In genomic region chr3:60675424-60675823, GRCh38 we compare ENCODE assay signal across 14 cellular contexts.
DNase-seq lines count a peak whose midpoint lies in the region; ATAC-seq and TF ChIP-seq lines count a peak whose summit lies in the region.
"Had no signal": no experiment of that assay in that cellular context is flagged by ENCODE, and none has a peak within 500 bp of the region (broad histone marks: within the 10 kb centered on the region; RNA-seq: fewer than 3 reads in every experiment).

No MANE protein-coding gene starts in this region.

- H3K36me3 ChIP-seq in HEK293 (ENCODE audit: control insufficient read depth in 2 of 2, insufficient read depth in 1 of 2, low read length in 2 of 2) (no peaks in the 10 kb centered on the region), muscle layer of duodenum (ENCODE audit: control insufficient read depth in 1 of 2, insufficient read depth in 2 of 2, low read length in 2 of 2) (no peaks in the 10 kb centered on the region)
- H3K36me3 ChIP-seq: BLaER1 treated with 17β-estradiol and CSF1 and Interleukin-3, amounts not matched to agents 10 nM and 100 nM had no signal

- H3K4me3 ChIP-seq in HEK293 (ENCODE audit: low read depth, low read length) (no peak overlapping the region), muscle layer of duodenum (ENCODE audit: low read depth in 1 of 2, low read length in 2 of 2) (no peak overlapping the region)
- H3K4me3 ChIP-seq: BLaER1 treated with 17β-estradiol and CSF1 and Interleukin-3, amounts not matched to agents 10 nM and 100 nM had no signal

- CTCF ChIA-PET in HEK293 (lab: Yijun Ruan, JAX): no interaction called here

- H3K9me3 ChIP-seq in HEK293 (ENCODE audit: control insufficient read depth, insufficient read depth, low read depth, low read length) (no peaks in the 10 kb centered on the region), muscle layer of duodenum (ENCODE audit: control insufficient read depth in 1 of 2, low read length in 2 of 2) (peaks cover 0 to 5% of the 10 kb centered on the region in 2 donors)

- peak; percentile 23 for DNase-seq in MV-4-11 (lab: John Stamatoyannopoulos, UW)
- DNase-seq in germinal center (ENCODE audit: low spot score): no peak
- DNase-seq in T-helper 9 cell: no peak
- DNase-seq: ACHN; CD4-positive, CD25-positive, alpha-beta regulatory T cell; DMS53; GF-D8; HCEC 1CT had no signal

- no peaks in the 10 kb centered on the region for H3K36me3 Mint-ChIP-seq in activated T-helper 17 cell treated with anti-CD3 and anti-CD28 coated beads, Interleukin-2, amount 50 U/mL, for 72 hours (ENCODE audit: low read depth)
- H3K36me3 Mint-ChIP-seq: CD4-positive, CD25-positive, alpha-beta regulatory T cell had no signal

- no peaks in the 10 kb centered on the region for H3K4me1 Mint-ChIP-seq in activated T-helper 17 cell treated with anti-CD3 and anti-CD28 coated beads, Interleukin-2, amount 50 U/mL, for 72 hours

- no peaks in the 10 kb centered on the region for H3K27me3 Mint-ChIP-seq in activated T-helper 17 cell treated with anti-CD3 and anti-CD28 coated beads, Interleukin-2, amount 50 U/mL, for 72 hours

- no peak overlapping the region for H3K27ac Mint-ChIP-seq in activated T-helper 17 cell treated with anti-CD3 and anti-CD28 coated beads, Interleukin-2, amount 50 U/mL, for 72 hours
- H3K27ac Mint-ChIP-seq: CD4-positive, CD25-positive, alpha-beta regulatory T cell had no signal

- H3K4me1 ChIP-seq in HEK293 (ENCODE audit: control insufficient read depth, insufficient read depth, low read length): no peaks in the 10 kb centered on the region
- no peaks in the 10 kb centered on the region for H3K4me1 ChIP-seq in muscle layer of duodenum (ENCODE audit: control insufficient read depth in 1 of 2, insufficient read depth in 2 of 2, low read length in 2 of 2)
- H3K4me1 ChIP-seq: BLaER1 treated with 17β-estradiol and CSF1 and Interleukin-3, amounts not matched to agents 10 nM and 100 nM had no signal

- H3K9me3 Mint-ChIP-seq in activated T-helper 17 cell treated with anti-CD3 and anti-CD28 coated beads, Interleukin-2, amount 50 U/mL, for 72 hours: peaks cover 4% of the 10 kb centered on the region

- ATAC-seq in esophagus mucosa: peak; percentile 57
- ATAC-seq in activated T-helper 17 cell treated with anti-CD3 and anti-CD28 coated beads, Interleukin-2, amount 50 U/mL, for 72 hours (replicated peaks): no peak
- no peak for ATAC-seq in HG02571 (IDR thresholded peaks at IDR 0.05; ENCODE audit: unreplicated experiment)

- no peaks in the 10 kb centered on the region for H3K27me3 ChIP-seq in muscle layer of duodenum (ENCODE audit: low read depth, low read length)
- H3K27me3 ChIP-seq: BLaER1 treated with 17β-estradiol and CSF1 and Interleukin-3, amounts not matched to agents 10 nM and 100 nM had no signal

- TF ChIP-seq CTCF in HEK293 (tag by site-specific recombination; IDR thresholded peaks at IDR 0.05): no peak

- POLR2A ChIA-PET in HEK293 (lab: Yijun Ruan, JAX): no interaction called here

- H3K27ac ChIP-seq in HEK293 (ENCODE audit: extremely low read depth, low read depth, low read length) (no peak overlapping the region), muscle layer of duodenum (ENCODE audit: low read length) (peak overlapping the region; percentile 21)
- H3K27ac ChIP-seq: BLaER1 treated with 17β-estradiol and CSF1 and Interleukin-3, amounts not matched to agents 10 nM and 100 nM had no signal

- no peak overlapping the region for H3K4me3 Mint-ChIP-seq in activated T-helper 17 cell treated with anti-CD3 and anti-CD28 coated beads, Interleukin-2, amount 50 U/mL, for 72 hours
- H3K4me3 Mint-ChIP-seq: CD4-positive, CD25-positive, alpha-beta regulatory T cell had no signal

TF ChIP-seq in HEK293, 187 proteins besides CTCF, POLR2A, EP300 and RAD21:
- TF ChIP-seq MEIS1 (CRISPR knock-in tag; IDR thresholded peaks at IDR 0.05; ENCODE audit: borderline replicate concordance) (no peak), ZNF10 (tag by site-specific recombination; IDR thresholded peaks at IDR 0.05) (peak; percentile 90)
